Comparison of ENCODE assay signal across 8 cellular contexts in the genomic region with DNA sequence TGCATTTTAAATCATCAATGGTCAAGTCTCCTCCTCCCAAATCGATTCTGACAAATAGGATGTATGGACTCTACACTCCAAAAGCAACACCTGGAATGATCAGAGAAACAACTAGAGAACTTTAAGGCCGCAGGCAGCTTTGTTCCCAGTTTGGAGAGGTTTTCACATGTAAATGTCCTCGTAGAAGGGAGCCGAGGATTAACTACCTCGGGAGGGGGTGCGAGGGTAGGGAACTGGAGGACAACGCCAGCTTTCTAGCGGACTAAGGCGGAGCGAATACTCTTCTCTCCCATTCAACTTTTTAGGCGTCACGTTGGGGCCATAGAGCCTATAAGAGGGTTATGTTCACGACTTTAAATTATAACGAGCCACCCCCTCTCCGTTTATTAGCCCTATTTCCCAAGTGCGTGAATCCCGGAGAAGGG. TPM values are rescaled to one million over a fixed set of nuclear protein-coding genes. Genes with fewer than 3 reads are reported as not detected.
DNase-seq lines count a peak whose midpoint lies in the region; ATAC-seq and TF ChIP-seq lines count a peak whose summit lies in the region.

No MANE protein-coding gene starts in this region.

- peak overlapping the region; percentile 67 to 89 for H3K4me3 ChIP-seq in CD4-positive, alpha-beta memory T cell (ENCODE audit: low read length in 2 of 2)
- peak overlapping the region; percentile 97 to 99 for H3K4me3 ChIP-seq in right atrium auricular region

- peak overlapping the region; percentile 43 to 94 (median 88) for H3K27ac Mint-ChIP-seq in CD4-positive, alpha-beta memory T cell
- H3K27ac Mint-ChIP-seq in activated CD4-positive, alpha-beta memory T cell treated with anti-CD3 and anti-CD28 coated beads, Interleukin-2, amount 10 ng/mL, durations not matched to agents 7 days and 5 days: peak overlapping the region; percentile 74

- H3K27me3 Mint-ChIP-seq in CD4-positive, alpha-beta memory T cell: no peaks in the 10 kb centered on the region
- peaks cover 2% of the 10 kb centered on the region for H3K27me3 Mint-ChIP-seq in activated CD4-positive, alpha-beta memory T cell treated with anti-CD3 and anti-CD28 coated beads, Interleukin-2, amount 10 ng/mL, durations not matched to agents 7 days and 5 days

- no peak for ATAC-seq in HG03045 (IDR thresholded peaks at IDR 0.05; ENCODE audit: unreplicated experiment)
- no peak for ATAC-seq in GM21423 (IDR thresholded peaks at IDR 0.05; ENCODE audit: unreplicated experiment)

- peaks cover 0 to 8% of the 10 kb centered on the region in 2 donors for H3K36me3 Mint-ChIP-seq in CD4-positive, alpha-beta memory T cell
- H3K36me3 Mint-ChIP-seq in activated CD4-positive, alpha-beta memory T cell treated with anti-CD3 and anti-CD28 coated beads, Interleukin-2, amount 10 ng/mL, durations not matched to agents 7 days and 5 days (ENCODE audit: low read depth): peaks cover 5% of the 10 kb centered on the region

- H3K4me3 Mint-ChIP-seq in CD4-positive, alpha-beta memory T cell: peak overlapping the region in 6 of 8 donors; percentile 89 to 94 (median 91)
- peak overlapping the region; percentile 83 for H3K4me3 Mint-ChIP-seq in activated CD4-positive, alpha-beta memory T cell treated with anti-CD3 and anti-CD28 coated beads, Interleukin-2, amount 10 ng/mL, durations not matched to agents 7 days and 5 days

- POLR2A ChIA-PET in CD4-positive, alpha-beta memory T cell (lab: Charles Lee; ENCODE audit: partially characterized antibody): interaction anchor here (1.5 kb wide), 1 partner anchor 70 kb away, joined by 6 read pairs; no protein-coding TSS in a partner anchor
- POLR2A ChIA-PET in HEK293T (lab: Yijun Ruan, JAX): no interaction called here
- POLR2A ChIA-PET in activated CD4-positive, alpha-beta memory T cell treated with anti-CD3 and anti-CD28 coated beads, Interleukin-2, amount 10 ng/mL, durations not matched to agents 7 days and 5 days (lab: Charles Lee): interaction anchor here (0.6 to 1.4 kb wide), 6 partner anchors 10 to 535 kb away, joined by 3 to 5 read pairs (median 4); no protein-coding TSS in a partner anchor

- intact Hi-C loops in CD4-positive, alpha-beta memory T cell (cut with micrococcal nuclease): loop anchor here (2.0 to 5.0 kb wide), 4 partner anchors 14 to 662 kb away; a partner anchor contains a TSS

- peak overlapping the region; percentile 82 for H3K27ac ChIP-seq in CD4-positive, alpha-beta memory T cell (ENCODE audit: low read depth, low read length)
- H3K27ac ChIP-seq in right atrium auricular region: peak overlapping the region; percentile 96 to 98

- CTCF ChIA-PET in CD4-positive, alpha-beta memory T cell (lab: Charles Lee; ENCODE audit: partially characterized antibody): no interaction called here
- CTCF ChIA-PET in HEK293T (lab: Yijun Ruan, JAX): no interaction called here
- CTCF ChIA-PET in activated CD4-positive, alpha-beta memory T cell treated with anti-CD3 and anti-CD28 coated beads, Interleukin-2, amount 10 ng/mL, durations not matched to agents 7 days and 5 days (lab: Charles Lee): no interaction called here

- no peaks in the 10 kb centered on the region for H3K27me3 ChIP-seq in CD4-positive, alpha-beta memory T cell (ENCODE audit: insufficient read depth, low read length)
- no peaks in the 10 kb centered on the region for H3K27me3 ChIP-seq in right atrium auricular region

- peak in 2 of 5 donors; percentile 3 to 6 for DNase-seq in CD4-positive, alpha-beta memory T cell
- DNase-seq in HEK293T (ENCODE audit: extremely low spot score): peak; percentile 42
- DNase-seq in activated CD4-positive, alpha-beta memory T cell treated with anti-CD3 and anti-CD28 coated beads, Interleukin-2, amount 10 ng/mL, durations not matched to agents 7 days and 5 days: no peak
- no peak for DNase-seq in right atrium auricular region (ENCODE audit: low spot score)
- peak; percentile 60 for DNase-seq in retina
- no peak for DNase-seq in cerebellar nuclear complex (lab: John Stamatoyannopoulos, UW)

- peaks cover 4 to 16% (median 8%) of the 10 kb centered on the region in 4 donors for H3K4me1 Mint-ChIP-seq in CD4-positive, alpha-beta memory T cell
- peaks cover 8% of the 10 kb centered on the region for H3K4me1 Mint-ChIP-seq in activated CD4-positive, alpha-beta memory T cell treated with anti-CD3 and anti-CD28 coated beads, Interleukin-2, amount 10 ng/mL, durations not matched to agents 7 days and 5 days

- peaks cover 54% of the 10 kb centered on the region for H3K4me1 ChIP-seq in CD4-positive, alpha-beta memory T cell (ENCODE audit: insufficient read depth, low read length)
- H3K4me1 ChIP-seq in right atrium auricular region: peaks cover 0 to 53% of the 10 kb centered on the region in 2 donors

- H3K9me3 Mint-ChIP-seq in CD4-positive, alpha-beta memory T cell: no peaks in the 10 kb centered on the region
- no peaks in the 10 kb centered on the region for H3K9me3 Mint-ChIP-seq in activated CD4-positive, alpha-beta memory T cell treated with anti-CD3 and anti-CD28 coated beads, Interleukin-2, amount 10 ng/mL, durations not matched to agents 7 days and 5 days

- no peaks in the 10 kb centered on the region for H3K9me3 ChIP-seq in CD4-positive, alpha-beta memory T cell (ENCODE audit: control insufficient read depth in 1 of 2, low read length in 2 of 2)
- no peaks in the 10 kb centered on the region for H3K9me3 ChIP-seq in right atrium auricular region

- TF ChIP-seq CTCF in right atrium auricular region (IDR thresholded peaks at IDR 0.05): no peak

- no peaks in the 10 kb centered on the region for H3K36me3 ChIP-seq in CD4-positive, alpha-beta memory T cell (ENCODE audit: insufficient read depth, low read length)
- H3K36me3 ChIP-seq in right atrium auricular region: no peaks in the 10 kb centered on the region

TF ChIP-seq in HEK293T, 16 proteins besides CTCF, POLR2A, EP300 and RAD21:
- TF ChIP-seq HDGF (IDR thresholded peaks at IDR 0.05; ENCODE audit: borderline replicate concordance) (no peak), SP1 (IDR thresholded peaks at IDR 0.05) (no peak), TARDBP (IDR thresholded peaks at IDR 0.05) (no peak), FOXK2 (IDR thresholded peaks at IDR 0.05) (no peak), NFRKB (IDR thresholded peaks at IDR 0.05) (no peak), ZNF384 (IDR thresholded peaks at IDR 0.05) (no peak)

RNA-seq across cellular contexts. Expression of a gene that starts 1.2 kb away (rescaled TPM):
- total RNA-seq in CD4-positive, alpha-beta memory T cell: 10 to 100 TPM; 60.2 to 64.7 TPM
- 10 to 100 TPM in 1 of 2 donors, 1 to 10 TPM in 1; 4.8 to 37.7 TPM for polyA plus RNA-seq in CD4-positive, alpha-beta memory T cell
- total RNA-seq in activated CD4-positive, alpha-beta memory T cell treated with anti-CD3 and anti-CD28 coated beads, Interleukin-2, amount 10 ng/mL, durations not matched to agents 7 days and 5 days: 10 to 100 TPM; 49.0 to 49.3 TPM
- 10 to 100 TPM in 1 of 2 donors, 1 to 10 TPM in 1; 8.8 to 12.2 TPM for total RNA-seq in right atrium auricular region

Comparison
In these comparisons a context has a peak if more than half of its experiments do, and no peak if none do; other contexts are left out.
1. DNase-seq: peak in HEK293T (single experiment) and retina (single experiment); none in activated CD4-positive, alpha-beta memory T cell treated with anti-CD3 and anti-CD28 coated beads, Interleukin-2, amount 10 ng/mL, durations not matched to agents 7 days and 5 days (single experiment), right atrium auricular region (single experiment) and cerebellar nuclear complex (0 of 2).